In the genomic region with DNA sequence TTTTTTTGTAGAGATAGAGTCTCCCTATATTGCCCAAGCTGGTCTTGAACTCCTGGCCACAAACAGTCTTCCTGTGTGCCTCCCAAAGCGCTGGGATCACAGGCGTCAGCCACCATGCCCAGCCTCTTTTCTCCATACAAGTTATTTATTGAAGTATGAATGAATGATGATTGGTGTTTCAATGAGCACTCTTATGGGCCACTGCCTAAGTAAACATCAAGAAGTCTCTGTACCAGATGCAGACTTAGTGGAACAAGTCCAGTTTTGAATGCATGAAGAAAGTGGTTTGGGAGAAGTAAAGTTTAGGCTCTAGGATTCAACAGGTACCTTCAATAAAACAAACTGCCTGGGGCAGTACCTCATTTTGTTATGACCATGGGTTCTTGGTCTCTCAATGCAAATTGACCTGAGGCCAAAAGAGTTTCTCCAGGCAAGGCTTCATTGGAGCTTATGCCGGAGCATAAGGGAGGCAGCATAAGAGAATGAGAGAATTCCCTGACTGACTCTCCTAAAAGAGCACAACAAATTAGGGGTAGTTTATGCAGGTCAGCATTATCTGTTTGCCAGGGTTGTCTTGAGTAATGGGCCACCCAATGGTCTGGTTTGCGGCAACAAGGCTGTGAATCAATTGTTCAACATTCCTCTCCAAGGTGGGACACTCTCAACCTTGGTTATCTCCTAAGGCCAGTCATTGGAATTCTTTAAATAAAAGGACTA, we compare ENCODE assay signal across 9 cellular contexts. TPM values are rescaled to one million over a fixed set of nuclear protein-coding genes. Genes with fewer than 3 reads are reported as not detected.
DNase-seq lines count a peak whose midpoint lies in the region; ATAC-seq and TF ChIP-seq lines count a peak whose summit lies in the region.
"Had no signal": no experiment of that assay in that cellular context is flagged by ENCODE, and none has a peak within 500 bp of the region (broad histone marks: within the 10 kb centered on the region; RNA-seq: fewer than 3 reads in every experiment).

No MANE protein-coding gene starts in this region.

- DNase-seq in left ventricle myocardium inferior = no peak
- DNase-seq in left cardiac atrium = no peak
- no peak for DNase-seq in adrenal gland
- peak; percentile 90 for DNase-seq in mesendoderm
- DNase-seq in vagina (ENCODE audit: extremely low spot score in 2 of 2) = no peak
- no peak for DNase-seq in SW 1271 (lab: John Stamatoyannopoulos, UW)
- no peak for DNase-seq in HuH-7.5 (ENCODE audit: low spot score)
- DNase-seq in left colon = no peak
- DNase-seq: GDM1 had no signal

- H3K4me3 ChIP-seq in left ventricle myocardium inferior (peak overlapping the region; percentile 85), adrenal gland (peak overlapping the region in 1 of 4 donors; percentile 66), mesendoderm (ENCODE audit: low read length) (no peak overlapping the region), vagina (peak overlapping the region; percentile 37 to 85)

- TF ChIP-seq CTCF in left ventricle myocardium inferior (IDR thresholded peaks at IDR 0.05; ENCODE audit: borderline replicate concordance) (no peak), adrenal gland (IDR thresholded peaks at IDR 0.05) (no peak), vagina (IDR thresholded peaks at IDR 0.05) (no peak)

- no peaks in the 10 kb centered on the region for H3K79me1 ChIP-seq in mesendoderm (ENCODE audit: low read length)

- H3K9ac ChIP-seq in mesendoderm (ENCODE audit: low read length) = no peak overlapping the region

- H2BK5ac ChIP-seq in mesendoderm (ENCODE audit: low read length) = peak overlapping the region; percentile 26

- H3K56ac ChIP-seq in mesendoderm (ENCODE audit: low read length) = peak overlapping the region; percentile 81

- ATAC-seq in left cardiac atrium (no peak), left colon (no peak)

- no peak overlapping the region for H4K5ac ChIP-seq in mesendoderm (ENCODE audit: low read length)

- H3K9me3 ChIP-seq in left ventricle myocardium inferior (replicated peaks) (no peaks in the 10 kb centered on the region), adrenal gland (replicated peaks in 1 of 3) (no peaks in the 10 kb centered on the region), vagina (no peaks in the 10 kb centered on the region)

- H4K8ac ChIP-seq in mesendoderm (ENCODE audit: low read depth, low read length) = peak overlapping the region; percentile 43

- peak overlapping the region; percentile 13 for H3K18ac ChIP-seq in mesendoderm (ENCODE audit: low read length)

- TF ChIP-seq POLR2A in adrenal gland (IDR thresholded peaks at IDR 0.05) (no peak), vagina (IDR thresholded peaks at IDR 0.05) (no peak)

- H3K4me1 ChIP-seq in left ventricle myocardium inferior (peaks cover 52% of the 10 kb centered on the region), adrenal gland (replicated peaks in 1 of 2) (peaks cover 0 to 40% of the 10 kb centered on the region in 2 donors), mesendoderm (ENCODE audit: control insufficient read depth, low read depth, low read length) (peaks cover 6% of the 10 kb centered on the region), vagina (peaks cover 48% of the 10 kb centered on the region)

- H3K27ac ChIP-seq in left ventricle myocardium inferior (replicated peaks) = peak overlapping the region; percentile 94
- H3K27ac ChIP-seq in adrenal gland = peak overlapping the region in 4 of 5 donors; percentile 32 to 93 (median 87)
- H3K27ac ChIP-seq in mesendoderm (ENCODE audit: low read depth, low read length) = peak overlapping the region; percentile 75
- peak overlapping the region; percentile 91 for H3K27ac ChIP-seq in vagina

- intact Hi-C loops in left ventricle myocardium inferior (cut with micrococcal nuclease) (no loop called here), left cardiac atrium (cut with DNase I) (no loop called here), adrenal gland (cut with DNase I) (no loop called here), vagina (cut with DNase I) (no loop called here), left colon (cut with DNase I, micrococcal nuclease) (no loop called here)

- H3K36me3 ChIP-seq in left ventricle myocardium inferior (no peaks in the 10 kb centered on the region), adrenal gland (replicated peaks in 1 of 2) (no peaks in the 10 kb centered on the region), mesendoderm (ENCODE audit: control insufficient read depth, insufficient read depth, low read length) (no peaks in the 10 kb centered on the region), vagina (no peaks in the 10 kb centered on the region)

- H3K23ac ChIP-seq in mesendoderm (ENCODE audit: low read length) = no peak overlapping the region

- no peak overlapping the region for H2AK5ac ChIP-seq in mesendoderm (ENCODE audit: low read length)

- H3K79me2 ChIP-seq in mesendoderm (ENCODE audit: control insufficient read depth, insufficient read depth, low read length) = peaks cover 24% of the 10 kb centered on the region

- no peak overlapping the region for H3K4me2 ChIP-seq in mesendoderm (ENCODE audit: low read length)

- 89 to 95% (median 92%) methylated on average over 4 of the region's 4 CpGs for WGBS in adrenal gland, 4 donors
- no CpG with 5 or more reads among the region's 4 CpGs for WGBS in mesendoderm (ENCODE audit: extremely low coverage, insufficient coverage, low lambda C conversion rate)

- peak overlapping the region; percentile 68 for H2BK120ac ChIP-seq in mesendoderm (ENCODE audit: low read depth, low read length)

- no peak overlapping the region for H2BK15ac ChIP-seq in mesendoderm (replicated peaks; ENCODE audit: low read depth)

- peak overlapping the region; percentile 89 for H3K4ac ChIP-seq in mesendoderm (ENCODE audit: low read depth, low read length)

- H3K27me3 ChIP-seq in left ventricle myocardium inferior (ENCODE audit: low read depth) = no peaks in the 10 kb centered on the region
- H3K27me3 ChIP-seq in adrenal gland = no peaks in the 10 kb centered on the region
- H3K27me3 ChIP-seq in mesendoderm (ENCODE audit: insufficient read depth, low read length, poor library complexity) = no peaks in the 10 kb centered on the region
- no peaks in the 10 kb centered on the region for H3K27me3 ChIP-seq in vagina

RNA-seq across cellular contexts. Expression of gene GMFB, which starts 1.1 kb away (rescaled TPM):
- 23.4 TPM for total RNA-seq in left ventricle myocardium inferior
- 10 to 100 TPM; 31.3 to 32.7 TPM for total RNA-seq in left cardiac atrium
- total RNA-seq in adrenal gland = 10 to 100 TPM; 22.0 to 54.4 (median 45.5) TPM
- polyA plus RNA-seq in adrenal gland = 10 to 100 TPM in 2 of 3 donors, 1 to 10 TPM in 1; 8.2 to 53.6 (median 21.2) TPM
- 66.3 TPM for polyA plus RNA-seq in mesendoderm (2013, experiment 1 of 2)
- polyA plus RNA-seq in mesendoderm (2013, experiment 2 of 2) = 68.1 TPM
- 24.1 TPM for total RNA-seq in vagina
- 10 to 100 TPM; 64.9 to 77.3 TPM for total RNA-seq in left colon

RNA-seq across cellular contexts. Expression of gene CGRRF1, which starts 19.8 kb away (rescaled TPM):
- 21.3 TPM for total RNA-seq in left ventricle myocardium inferior
- 10 to 100 TPM; 20.1 to 29.8 TPM for total RNA-seq in left cardiac atrium
- total RNA-seq in adrenal gland = 10 to 100 TPM in 7 of 8 donors, 1 to 10 TPM in 1; 9.4 to 22.9 (median 18.3) TPM
- polyA plus RNA-seq in adrenal gland = 10 to 100 TPM; 16.8 to 26.9 (median 23.4) TPM
- polyA plus RNA-seq in mesendoderm (2013, experiment 1 of 2) = 16.5 TPM
- 16.1 TPM for polyA plus RNA-seq in mesendoderm (2013, experiment 2 of 2)
- 9.6 TPM for total RNA-seq in vagina
- 10 to 100 TPM; 11.6 to 22.5 TPM for total RNA-seq in left colon

RNA-seq across cellular contexts. Expression of gene CNIH1, which starts 48.7 kb away (rescaled TPM):
- total RNA-seq in left ventricle myocardium inferior = 89.0 TPM
- total RNA-seq in left cardiac atrium = 10 to 100 TPM; 89.5 to 93.4 TPM
- total RNA-seq in adrenal gland = 100 to 1,000 TPM in 6 of 8 donors, 10 to 100 TPM in 2; 56.4 to 173 (median 115) TPM
- polyA plus RNA-seq in adrenal gland = 100 to 1,000 TPM in 1 of 3 donors, 10 to 100 TPM in 2; 24.5 to 328 (median 30.6) TPM
- polyA plus RNA-seq in mesendoderm (2013, experiment 1 of 2) = 115 TPM
- 116 TPM for polyA plus RNA-seq in mesendoderm (2013, experiment 2 of 2)
- 124 TPM for total RNA-seq in vagina
- total RNA-seq in left colon = 100 to 1,000 TPM; 103 to 105 TPM
